ENCODE assay signal across 1 cellular context in genomic region chr17:57755479-57756070, GRCh38.
TF ChIP-seq lines count a peak whose summit lies in the region.

No MANE protein-coding gene starts in this region.

TF ChIP-seq in GM12878, 131 proteins besides CTCF, POLR2A, EP300 and RAD21 (continued from another document):
- TF ChIP-seq, protein P1, sequence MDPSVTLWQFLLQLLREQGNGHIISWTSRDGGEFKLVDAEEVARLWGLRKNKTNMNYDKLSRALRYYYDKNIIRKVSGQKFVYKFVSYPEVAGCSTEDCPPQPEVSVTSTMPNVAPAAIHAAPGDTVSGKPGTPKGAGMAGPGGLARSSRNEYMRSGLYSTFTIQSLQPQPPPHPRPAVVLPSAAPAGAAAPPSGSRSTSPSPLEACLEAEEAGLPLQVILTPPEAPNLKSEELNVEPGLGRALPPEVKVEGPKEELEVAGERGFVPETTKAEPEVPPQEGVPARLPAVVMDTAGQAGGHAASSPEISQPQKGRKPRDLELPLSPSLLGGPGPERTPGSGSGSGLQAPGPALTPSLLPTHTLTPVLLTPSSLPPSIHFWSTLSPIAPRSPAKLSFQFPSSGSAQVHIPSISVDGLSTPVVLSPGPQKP (IDR thresholded peaks at IDR 0.05; ENCODE audit: low read depth, low read length): no peak
